Comparison of ENCODE assay signal across 9 cellular contexts in genomic region chr1:228212415-228212965, GRCh38. TPM values are rescaled to one million over a fixed set of nuclear protein-coding genes. Genes with fewer than 3 reads are reported as not detected.
A peak's percentile ranks its signal among the peaks of the same experiment; 100 is the strongest.
DNase-seq lines count a peak whose midpoint lies in the region; ATAC-seq and TF ChIP-seq lines count a peak whose summit lies in the region.
"Had no signal": no experiment of that assay in that cellular context is flagged by ENCODE, and none has a peak within 500 bp of the region (broad histone marks: within the 10 kb centered on the region; RNA-seq: fewer than 3 reads in every experiment).

No MANE protein-coding gene starts in this region.

- no peak for TF ChIP-seq CTCF in IMR-90 (conservative IDR thresholded peaks at IDR 0.05; ENCODE audit: low read depth, low read length)
- no peak for TF ChIP-seq CTCF in epithelial cell of esophagus (IDR thresholded peaks at IDR 0.05; ENCODE audit: insufficient read depth, low read depth, low read length, missing control alignments)
- TF ChIP-seq CTCF in prostate gland (IDR thresholded peaks at IDR 0.05), result no peak

- BruUV-seq in IMR-90 (replicated peaks; lab: Mats Ljungman, UMichigan), result no TSS peak

- no peak overlapping the region; the same call in 1 of the 2 replicates for H2BK120ac ChIP-seq in IMR-90 (ENCODE audit: low read depth, low read length)

- WGBS in IMR-90 (ENCODE audit: extremely low coverage in 2 of 2, insufficient read length in 1 of 2), 2 experiments, result 24% methylated on average over 36 of the region's 66 CpGs; no CpG with 5 or more reads in 1 of the 2 experiments
- WGBS in prostate gland, result 31% methylated on average over 65 of the region's 66 CpGs

- no peak overlapping the region for H3K27ac ChIP-seq in BLaER1 treated with 17β-estradiol and CSF1 and Interleukin-3, amounts not matched to agents 10 nM and 100 nM
- H3K27ac ChIP-seq in IMR-90 (ENCODE audit: insufficient read depth, low read length), result no peak overlapping the region
- peak overlapping the region in 1 of 2 donors; percentile 76 for H3K27ac ChIP-seq in prostate gland

- H3K14ac ChIP-seq in IMR-90 (replicated peaks; ENCODE audit: low read depth, low read length), result no peak overlapping the region

- H4K8ac ChIP-seq in IMR-90 (ENCODE audit: low read depth in 2 of 2, low read length in 2 of 2), result no peak overlapping the region; a peak in 1 of 4 replicates

- peak overlapping the region; percentile 86 for H2AFZ ChIP-seq in IMR-90 (replicated peaks; ENCODE audit: low read length, poor library complexity)

- TF ChIP-seq RAD21 in IMR-90 (IDR thresholded peaks at IDR 0.05; ENCODE audit: low read length), result no peak

- no peak overlapping the region for H2BK5ac ChIP-seq in IMR-90 (ENCODE audit: low read depth, low read length, poor library complexity, severe bottlenecking)

- no peak overlapping the region for H3K56ac ChIP-seq in IMR-90 (ENCODE audit: extremely low read depth, insufficient read depth, low read length)

- peaks cover 0 to 64% (median 16%) of the 10 kb centered on the region in 11 experiments; a peak in 13 of 22 replicates for H4K20me1 ChIP-seq in BLaER1 treated with 17β-estradiol and CSF1 and Interleukin-3, amounts not matched to agents 10 nM and 100 nM
- H4K20me1 ChIP-seq in IMR-90 (ENCODE audit: insufficient read depth, low read length), result peaks cover 5% of the 10 kb centered on the region; the same call in 1 of the 2 replicates

- peaks cover 0 to 28% (median 13%) of the 10 kb centered on the region in 11 experiments; a peak in 15 of 22 replicates for H3K36me3 ChIP-seq in BLaER1 treated with 17β-estradiol and CSF1 and Interleukin-3, amounts not matched to agents 10 nM and 100 nM
- H3K36me3 ChIP-seq in IMR-90 (ENCODE audit: control insufficient read depth, insufficient read depth, low read length), result peaks cover 11% of the 10 kb centered on the region; the same call in 1 of the 2 replicates
- H3K36me3 ChIP-seq in prostate gland, result no peaks in the 10 kb centered on the region

- H2AK5ac ChIP-seq in IMR-90 (ENCODE audit: low read depth, low read length), result peak overlapping the region; percentile 15; the same call in 1 of the 2 replicates

- H3K79me1 ChIP-seq in IMR-90 (ENCODE audit: low read depth in 1 of 2, low read length in 2 of 2), result peaks cover 0 to 13% of the 10 kb centered on the region in 2 experiments; a peak in 2 of 4 replicates

- CTCF ChIA-PET in IMR-90 (lab: Yijun Ruan, JAX), result no interaction called here

- intact Hi-C loops in IMR-90 (cut with micrococcal nuclease), result loop anchor here (5.0 kb wide), 1 partner anchor 245 kb away; a partner anchor contains a TSS
- intact Hi-C loops in prostate gland (cut with DNase I), result no loop called here

- DNase-seq in IMR-90, result no peak
- peak; percentile 12 for DNase-seq in epithelial cell of esophagus (ENCODE audit: low read depth)
- DNase-seq in prostate gland (ENCODE audit: low spot score), result no peak
- DNase-seq in activated CD8-positive, alpha-beta memory T cell treated with anti-CD3 and anti-CD28 coated beads for 24 hours, result no peak
- DNase-seq in NCI-H1694 (lab: John Stamatoyannopoulos, UW), result no peak
- DNase-seq: MV-4-11 had no signal

- H2BK15ac ChIP-seq in IMR-90 (ENCODE audit: low read depth, low read length), result no peak overlapping the region

- H3K4me2 ChIP-seq in BLaER1 treated with 17β-estradiol and CSF1 and Interleukin-3, amounts not matched to agents 10 nM and 100 nM, result peak overlapping the region in 10 of 11 experiments; percentile 29 to 74 (median 58); a peak in 14 of 22 replicates
- peak overlapping the region; percentile 70 for H3K4me2 ChIP-seq in IMR-90 (ENCODE audit: low read depth, low read length)

- in situ Hi-C loops in IMR-90 (cut with MboI; ENCODE audit: low sequenced_read_pairs), result no loop called here

- peak overlapping the region; percentile 50 for H2AK9ac ChIP-seq in IMR-90 (replicated peaks; ENCODE audit: low read depth, low read length, poor library complexity)

- POLR2A ChIA-PET in IMR-90 (lab: Charles Lee; ENCODE audit: unreplicated experiment), result no interaction called here

- 0 out of 2 replicates have a peak overlapping the region, but pooled peaks have one; percentile 15 for H3K23ac ChIP-seq in IMR-90 (ENCODE audit: low read depth, low read length)

- H3K27me3 ChIP-seq in BLaER1 treated with 17β-estradiol and CSF1 and Interleukin-3, amounts not matched to agents 10 nM and 100 nM, result no peaks in the 10 kb centered on the region
- no peaks in the 10 kb centered on the region; the same call in 1 of the 2 replicates for H3K27me3 ChIP-seq in IMR-90 (ENCODE audit: control insufficient read depth, insufficient read depth, low read length)
- no peaks in the 10 kb centered on the region for H3K27me3 ChIP-seq in prostate gland (replicated peaks; ENCODE audit: insufficient read depth)

- H4K91ac ChIP-seq in IMR-90 (ENCODE audit: insufficient read depth, low read depth, low read length), result no peak overlapping the region

- no peak overlapping the region for H3K4ac ChIP-seq in IMR-90 (ENCODE audit: low read depth, low read length)

- no peak overlapping the region for H2BK20ac ChIP-seq in IMR-90 (ENCODE audit: low read depth, low read length)

- no peak overlapping the region for H3K18ac ChIP-seq in IMR-90 (ENCODE audit: low read depth, low read length)

- ATAC-seq in IMR-90 (ENCODE audit: low read depth) (no peak), HG03342 (IDR thresholded peaks at IDR 0.05; ENCODE audit: unreplicated experiment) (no peak), GM19452 (IDR thresholded peaks at IDR 0.05; ENCODE audit: unreplicated experiment) (no peak)

- dilution Hi-C loops in IMR-90 (cut with HindIII; ENCODE audit: low sequenced_read_pairs, unreplicated experiment), result no loop called here

- peaks cover 4% of the 10 kb centered on the region; the same call in 1 of the 2 replicates for H3K9me1 ChIP-seq in IMR-90 (ENCODE audit: insufficient read depth, low read length)

- H3K4me1 ChIP-seq in BLaER1 treated with 17β-estradiol and CSF1 and Interleukin-3, amounts not matched to agents 10 nM and 100 nM, result peaks cover 5 to 22% (median 11%) of the 10 kb centered on the region in 10 experiments; a peak in 15 of 20 replicates
- H3K4me1 ChIP-seq in IMR-90 (ENCODE audit: control insufficient read depth, insufficient read depth, low read length) (peaks cover 10% of the 10 kb centered on the region; the same call in 1 of the 2 replicates), prostate gland (replicated peaks) (no peaks in the 10 kb centered on the region)

- peak overlapping the region in 2 of 10 experiments; percentile 47 to 64; a peak in 1 of 20 replicates for H3K4me3 ChIP-seq in BLaER1 treated with 17β-estradiol and CSF1 and Interleukin-3, amounts not matched to agents 10 nM and 100 nM
- H3K4me3 ChIP-seq in IMR-90 (ENCODE audit: insufficient read depth, low read depth, low read length) (peak overlapping the region; percentile 29), epithelial cell of esophagus (ENCODE audit: low read length) (peak overlapping the region; percentile 16), prostate gland (peak overlapping the region; percentile 38 to 49)

- no peak overlapping the region; the same call in 1 of the 2 replicates for H4K5ac ChIP-seq in IMR-90 (ENCODE audit: low read depth, low read length)

- no peaks in the 10 kb centered on the region for H3K9me3 ChIP-seq in BLaER1 treated with 17β-estradiol and CSF1 and Interleukin-3, amounts not matched to agents 10 nM and 100 nM (replicated peaks in 1 of 11)
- H3K9me3 ChIP-seq in IMR-90 (ENCODE audit: control insufficient read depth, insufficient read depth, low read length) (no peaks in the 10 kb centered on the region), prostate gland (no peaks in the 10 kb centered on the region)

- H3K9ac ChIP-seq in BLaER1 treated with 17β-estradiol and CSF1 and Interleukin-3, amounts not matched to agents 10 nM and 100 nM, result no peak overlapping the region
- no peak overlapping the region for H3K9ac ChIP-seq in IMR-90 (ENCODE audit: low read depth, low read length)

- TF ChIP-seq POLR2A in IMR-90 (IDR thresholded peaks at IDR 0.05; ENCODE audit: low read depth, low read length) (no peak), prostate gland (IDR thresholded peaks at IDR 0.05) (no peak)

TF ChIP-seq in IMR-90, 13 proteins besides CTCF, POLR2A, EP300 and RAD21 (continues in another document):
- TF ChIP-seq RFX5 (IDR thresholded peaks at IDR 0.05; ENCODE audit: low read depth, low read length), result no peak
- TF ChIP-seq MAZ (IDR thresholded peaks at IDR 0.05; ENCODE audit: borderline replicate concordance, low read depth, low read length), result no peak
- no peak for TF ChIP-seq NFE2L2 (IDR thresholded peaks at IDR 0.05; ENCODE audit: low read depth, low read length)
- no peak for TF ChIP-seq MAFK (IDR thresholded peaks at IDR 0.05; ENCODE audit: low read depth, low read length)
- TF ChIP-seq MXI1 (IDR thresholded peaks at IDR 0.05; ENCODE audit: borderline replicate concordance, low read depth, low read length), result no peak
- no peak for TF ChIP-seq ELK1 (IDR thresholded peaks at IDR 0.05; ENCODE audit: borderline replicate concordance, low read depth, low read length)
- TF ChIP-seq USF2 (IDR thresholded peaks at IDR 0.05; ENCODE audit: low read depth, low read length), result no peak
- no peak for TF ChIP-seq FOS (IDR thresholded peaks at IDR 0.05; ENCODE audit: low read depth, low read length)

RNA-seq across cellular contexts. Expression of gene OBSCN, which starts 4.6 kb away (rescaled TPM):
- 4.1 and 4.2 TPM in 2 replicates for total RNA-seq in IMR-90 (2012; rRNA removed)
- 9.5 and 10.0 TPM in 2 replicates for polyA plus RNA-seq in IMR-90 (2012; rRNA removed)
- polyA plus RNA-seq in IMR-90 (2012; cell fraction: cytosol; rRNA removed), result 3.6 and 7.2 TPM in 2 replicates
- polyA plus RNA-seq in IMR-90 (2012; cell fraction: nucleus; rRNA removed; ENCODE audit: low replicate concordance), result 69.7 and 96.2 TPM in 2 replicates
- total RNA-seq in prostate gland, result 10 to 100 TPM; 34.3 to 45.2 TPM

RNA-seq across cellular contexts. Expression of gene IBA57, which starts 46.9 kb away (rescaled TPM):
- total RNA-seq in IMR-90 (2012; rRNA removed) (1.7 and 2.0 TPM in 2 replicates), prostate gland (10 to 100 TPM in 1 of 2 donors, 1 to 10 TPM in 1; 5.6 to 17.4 TPM)
- polyA plus RNA-seq in IMR-90 (2012; rRNA removed), result 2.6 TPM in 2 replicates
- polyA plus RNA-seq in IMR-90 (2012; cell fraction: cytosol; rRNA removed), result 3.8 and 4.0 TPM in 2 replicates
- 4.9 and 9.5 TPM in 2 replicates for polyA plus RNA-seq in IMR-90 (2012; cell fraction: nucleus; rRNA removed; ENCODE audit: low replicate concordance)
